ENCODE assay signal across 9 cellular contexts in genomic region chr13:110471156-110471832, GRCh38.
DNase-seq lines count a peak whose midpoint lies in the region; ATAC-seq and TF ChIP-seq lines count a peak whose summit lies in the region.
"Had no signal": no experiment of that assay in that cellular context is flagged by ENCODE, and none has a peak within 500 bp of the region (broad histone marks: within the 10 kb centered on the region; RNA-seq: fewer than 3 reads in every experiment).

No MANE protein-coding gene starts in this region.

- peaks cover 9% of the 10 kb centered on the region for H3K27me3 Mint-ChIP-seq in activated CD4-positive, alpha-beta T cell treated with anti-CD3 and anti-CD28 coated beads, Interleukin-2, amount 10 ng/mL, durations not matched to agents 24 days and 14 days
- peaks cover 4 to 6% of the 10 kb centered on the region in 2 donors for H3K27me3 Mint-ChIP-seq in stimulated activated naive B cell treated with anti-CD40 and anti-IgM and Interleukin-4, amounts not matched to agents 10 μg/mL and 1 μg/mL and 100 μg/mL, for 72 hours
- peaks cover 2% of the 10 kb centered on the region for H3K27me3 Mint-ChIP-seq in neural progenitor cell (ENCODE audit: insufficient read depth, low read depth)

- peak overlapping the region in 3 of 4 donors; percentile 3 to 70 (median 65) for H3K27ac ChIP-seq in Peyer's patch
- H3K27ac ChIP-seq in neural progenitor cell = no peak overlapping the region

- TF ChIP-seq CTCF in Peyer's patch (IDR thresholded peaks at IDR 0.05) (no peak), neural progenitor cell (IDR thresholded peaks at IDR 0.05) (no peak)

- peak; percentile 33 for ATAC-seq in HG02870 (IDR thresholded peaks at IDR 0.05; ENCODE audit: unreplicated experiment)
- ATAC-seq in stimulated activated naive B cell treated with anti-CD40 and anti-IgM and Interleukin-4, amounts not matched to agents 10 μg/mL and 1 μg/mL and 100 μg/mL, for 72 hours (replicated peaks) = peak; percentile 80 to 81

- no peak for DNase-seq in activated CD4-positive, alpha-beta T cell treated with anti-CD3 and anti-CD28 coated beads, Interleukin-2, amount 10 ng/mL, durations not matched to agents 24 days and 14 days
- no peak for DNase-seq in activated CD4-positive, alpha-beta T cell treated with anti-CD3 and anti-CD28 coated beads, Interleukin-2, amount 50 U/mL, for 48 hours
- peak in 2 of 3 donors; percentile 81 to 84 for DNase-seq in Peyer's patch
- DNase-seq in stimulated activated naive B cell treated with anti-CD40 and anti-IgM and Interleukin-4, amounts not matched to agents 10 μg/mL and 1 μg/mL and 100 μg/mL, for 72 hours = peak; percentile 72
- no peak for DNase-seq in COLO668 (lab: John Stamatoyannopoulos, UW; ENCODE audit: unreplicated experiment)
- DNase-seq in activated naive CD4-positive, alpha-beta T cell (lab: John Stamatoyannopoulos, UW) = no peak
- no peak for DNase-seq in neural progenitor cell (ENCODE audit: low spot score)
- DNase-seq: NCI-H69 had no signal

- H3K4me3 ChIP-seq in Peyer's patch (no peak overlapping the region), neural progenitor cell (no peak overlapping the region)

- H3K4me1 Mint-ChIP-seq in activated CD4-positive, alpha-beta T cell treated with anti-CD3 and anti-CD28 coated beads, Interleukin-2, amount 10 ng/mL, durations not matched to agents 24 days and 14 days = peaks cover 3% of the 10 kb centered on the region
- peaks cover 41 to 76% of the 10 kb centered on the region in 2 donors for H3K4me1 Mint-ChIP-seq in stimulated activated naive B cell treated with anti-CD40 and anti-IgM and Interleukin-4, amounts not matched to agents 10 μg/mL and 1 μg/mL and 100 μg/mL, for 72 hours
- peaks cover 10% of the 10 kb centered on the region for H3K4me1 Mint-ChIP-seq in neural progenitor cell

- H3K27me3 ChIP-seq in Peyer's patch (no peaks in the 10 kb centered on the region), neural progenitor cell (no peaks in the 10 kb centered on the region)

- H4K20me1 ChIP-seq in neural progenitor cell (ENCODE audit: low read depth) = peaks cover 10% of the 10 kb centered on the region

- no peaks in the 10 kb centered on the region for H3K9me3 Mint-ChIP-seq in activated CD4-positive, alpha-beta T cell treated with anti-CD3 and anti-CD28 coated beads, Interleukin-2, amount 10 ng/mL, durations not matched to agents 24 days and 14 days
- H3K9me3 Mint-ChIP-seq in stimulated activated naive B cell treated with anti-CD40 and anti-IgM and Interleukin-4, amounts not matched to agents 10 μg/mL and 1 μg/mL and 100 μg/mL, for 72 hours = peaks cover 0 to 3% of the 10 kb centered on the region in 2 donors
- no peaks in the 10 kb centered on the region for H3K9me3 Mint-ChIP-seq in neural progenitor cell

- peaks cover 5% of the 10 kb centered on the region for H3F3A ChIP-seq in neural progenitor cell (ENCODE audit: low read depth)

- H3K27ac Mint-ChIP-seq in activated CD4-positive, alpha-beta T cell treated with anti-CD3 and anti-CD28 coated beads, Interleukin-2, amount 10 ng/mL, durations not matched to agents 24 days and 14 days = peak overlapping the region; percentile 48
- H3K27ac Mint-ChIP-seq in stimulated activated naive B cell treated with anti-CD40 and anti-IgM and Interleukin-4, amounts not matched to agents 10 μg/mL and 1 μg/mL and 100 μg/mL, for 72 hours = peak overlapping the region; percentile 97
- no peak overlapping the region for H3K27ac Mint-ChIP-seq in neural progenitor cell

- no peaks in the 10 kb centered on the region for H3K79me2 ChIP-seq in neural progenitor cell (ENCODE audit: low read depth)

- no peak overlapping the region for H3K4me2 ChIP-seq in neural progenitor cell

- H3K36me3 ChIP-seq in Peyer's patch = peaks cover 0 to 41% (median 0%) of the 10 kb centered on the region in 3 donors
- H3K36me3 ChIP-seq in neural progenitor cell = no peaks in the 10 kb centered on the region

- no peak for TF ChIP-seq POLR2A in Peyer's patch (IDR thresholded peaks at IDR 0.05)

- H3K36me3 Mint-ChIP-seq in activated CD4-positive, alpha-beta T cell treated with anti-CD3 and anti-CD28 coated beads, Interleukin-2, amount 10 ng/mL, durations not matched to agents 24 days and 14 days (ENCODE audit: low read depth) = no peaks in the 10 kb centered on the region
- peaks cover 2 to 3% of the 10 kb centered on the region in 2 donors for H3K36me3 Mint-ChIP-seq in stimulated activated naive B cell treated with anti-CD40 and anti-IgM and Interleukin-4, amounts not matched to agents 10 μg/mL and 1 μg/mL and 100 μg/mL, for 72 hours
- peaks cover 42% of the 10 kb centered on the region for H3K36me3 Mint-ChIP-seq in neural progenitor cell

- H3K9me3 ChIP-seq in Peyer's patch (no peaks in the 10 kb centered on the region), neural progenitor cell (ENCODE audit: low read depth) (no peaks in the 10 kb centered on the region)

- H3K9ac ChIP-seq in neural progenitor cell = no peak overlapping the region

- H3K4me3 Mint-ChIP-seq in activated CD4-positive, alpha-beta T cell treated with anti-CD3 and anti-CD28 coated beads, Interleukin-2, amount 10 ng/mL, durations not matched to agents 24 days and 14 days = no peak overlapping the region
- peak overlapping the region; percentile 71 to 82 for H3K4me3 Mint-ChIP-seq in stimulated activated naive B cell treated with anti-CD40 and anti-IgM and Interleukin-4, amounts not matched to agents 10 μg/mL and 1 μg/mL and 100 μg/mL, for 72 hours
- no peak overlapping the region for H3K4me3 Mint-ChIP-seq in neural progenitor cell

- intact Hi-C loops in activated CD4-positive, alpha-beta T cell treated with anti-CD3 and anti-CD28 coated beads, Interleukin-2, amount 10 ng/mL, durations not matched to agents 24 days and 14 days (cut with micrococcal nuclease) = no loop called here

- H2AFZ ChIP-seq in neural progenitor cell (replicated peaks) = no peak overlapping the region

- H3K4me1 ChIP-seq in Peyer's patch = no peaks in the 10 kb centered on the region
- H3K4me1 ChIP-seq in neural progenitor cell = peaks cover 8% of the 10 kb centered on the region

Comparison
In these comparisons a context has a peak if more than half of its experiments do, and no peak if none do; other contexts are left out.
1. DNase-seq: peak in Peyer's patch (2 of 3) and stimulated activated naive B cell treated with anti-CD40 and anti-IgM and Interleukin-4, amounts not matched to agents 10 μg/mL and 1 μg/mL and 100 μg/mL, for 72 hours (single experiment); none in activated CD4-positive, alpha-beta T cell treated with anti-CD3 and anti-CD28 coated beads, Interleukin-2, amount 10 ng/mL, durations not matched to agents 24 days and 14 days (single experiment), activated CD4-positive, alpha-beta T cell treated with anti-CD3 and anti-CD28 coated beads, Interleukin-2, amount 50 U/mL, for 48 hours (0 of 2), COLO668 (single experiment), activated naive CD4-positive, alpha-beta T cell (0 of 4) and neural progenitor cell (single experiment).
2. H3K4me3 Mint-ChIP-seq: peak in stimulated activated naive B cell treated with anti-CD40 and anti-IgM and Interleukin-4, amounts not matched to agents 10 μg/mL and 1 μg/mL and 100 μg/mL, for 72 hours (2 of 2); none in activated CD4-positive, alpha-beta T cell treated with anti-CD3 and anti-CD28 coated beads, Interleukin-2, amount 10 ng/mL, durations not matched to agents 24 days and 14 days (single experiment) and neural progenitor cell (single experiment).